ENCODE assay signal across 8 cellular contexts in genomic region chr9:105901514-105902109, GRCh38.
DNase-seq lines count a peak whose midpoint lies in the region; ATAC-seq, FAIRE-seq and TF ChIP-seq lines count a peak whose summit lies in the region.

No MANE protein-coding gene starts in this region.

- H3K4me1 Mint-ChIP-seq in natural killer cell, result no peaks in the 10 kb centered on the region

- H3K9ac ChIP-seq in endothelial cell of umbilical vein (replicated peaks; ENCODE audit: extremely low read depth, insufficient read depth, low read length), result no peak overlapping the region

- H3K27me3 Mint-ChIP-seq in natural killer cell (ENCODE audit: low read depth in 2 of 2), result peaks cover 7 to 8% of the 10 kb centered on the region in 2 donors

- no peak overlapping the region for H2AFZ ChIP-seq in endothelial cell of umbilical vein (ENCODE audit: low read depth, low read length)

- DNase-seq in Right ventricle myocardium inferior (ENCODE audit: missing footprints), result no peak
- DNase-seq in cardiac septum (ENCODE audit: low spot score), result no peak
- peak; percentile 80 for DNase-seq in NCI-H82 (lab: John Stamatoyannopoulos, UW)
- peak; percentile 10 for DNase-seq in endothelial cell of umbilical vein (ENCODE audit: low read depth, low spot score)
- DNase-seq in natural killer cell, result no peak
- no peak for DNase-seq in activated T-cell treated with anti-CD3 and anti-CD28 coated beads, Interleukin-2, amount 50 U/mL, for 48 hours
- no peak for DNase-seq in T-helper 9 cell

- no peaks in the 10 kb centered on the region for H3K36me3 Mint-ChIP-seq in natural killer cell

- no peak overlapping the region for H3K4me3 Mint-ChIP-seq in natural killer cell

- TF ChIP-seq CTCF in endothelial cell of umbilical vein (IDR thresholded peaks at IDR 0.05; ENCODE audit: extremely low read depth in 1 of 2, insufficient read depth in 1 of 2, low read depth in 1 of 2, low read length in 2 of 2) (peak; percentile 11 to 49), natural killer cell (IDR thresholded peaks at IDR 0.05) (peak; percentile 30)

- H3K9me3 ChIP-seq in endothelial cell of umbilical vein (replicated peaks; ENCODE audit: control insufficient read depth, insufficient read depth, low read length), result no peaks in the 10 kb centered on the region

- H3K9me3 Mint-ChIP-seq in natural killer cell, result peaks cover 0 to 2% of the 10 kb centered on the region in 2 donors

- CTCF ChIA-PET in endothelial cell of umbilical vein (lab: Charles Lee), result no interaction called here

- H3K4me2 ChIP-seq in endothelial cell of umbilical vein (ENCODE audit: insufficient read depth, low read length), result no peak overlapping the region

- intact Hi-C loops in Right ventricle myocardium inferior (cut with DNase I), result loop anchor here (1.0 to 5.0 kb wide), 2 partner anchors 961 to 1271 kb away; partner anchors contain the start of gene ZNF462
- intact Hi-C loops in cardiac septum (cut with DNase I), result loop anchor here (10.0 kb wide), 2 partner anchors 1033 to 1273 kb away; no protein-coding TSS in a partner anchor
- intact Hi-C loops in endothelial cell of umbilical vein (cut with micrococcal nuclease), result no loop called here
- intact Hi-C loops in natural killer cell (cut with micrococcal nuclease), result loop anchor here (5.0 kb wide), 1 partner anchor 1271 kb away; no protein-coding TSS in a partner anchor

- H3K27ac Mint-ChIP-seq in natural killer cell, result no peak overlapping the region

- FAIRE-seq in endothelial cell of umbilical vein (lab: Jason Lieb, UNC), result no peak

- H3K27me3 ChIP-seq in endothelial cell of umbilical vein (ENCODE audit: control insufficient read depth in 2 of 2, insufficient read depth in 2 of 2, low read length in 2 of 2), result no peaks in the 10 kb centered on the region

- POLR2A ChIA-PET in endothelial cell of umbilical vein (lab: Charles Lee), result no interaction called here

- BruUV-seq in endothelial cell of umbilical vein (replicated peaks; lab: Mats Ljungman, UMichigan), result no TSS peak

- no peak for TF ChIP-seq POLR2A in endothelial cell of umbilical vein (IDR thresholded peaks at IDR 0.05; ENCODE audit: low read depth, low read length)

- no peaks in the 10 kb centered on the region for H3K79me2 ChIP-seq in endothelial cell of umbilical vein (ENCODE audit: control insufficient read depth, insufficient read depth, low read length)

- no peaks in the 10 kb centered on the region for H3K36me3 ChIP-seq in endothelial cell of umbilical vein (ENCODE audit: control insufficient read depth in 2 of 2, extremely low read depth in 1 of 2, insufficient read depth in 2 of 2, low read length in 2 of 2)

- H3K9me1 ChIP-seq in endothelial cell of umbilical vein (replicated peaks; ENCODE audit: control insufficient read depth, extremely low read depth, insufficient read depth, low read length), result no peaks in the 10 kb centered on the region

- H4K20me1 ChIP-seq in endothelial cell of umbilical vein (replicated peaks; ENCODE audit: control insufficient read depth, extremely low read depth, insufficient read depth, low read length), result no peaks in the 10 kb centered on the region

- no peaks in the 10 kb centered on the region for H3K4me1 ChIP-seq in endothelial cell of umbilical vein (ENCODE audit: control insufficient read depth, extremely low read depth, insufficient read depth, low read length)

- H3K27ac ChIP-seq in endothelial cell of umbilical vein (ENCODE audit: insufficient read depth, low read depth, low read length), result no peak overlapping the region

- dilution Hi-C loops in endothelial cell of umbilical vein (cut with MboI; ENCODE audit: extremely low pct_ligation_motif_present, low sequenced_read_pairs), result no loop called here

- H3K4me3 ChIP-seq in endothelial cell of umbilical vein (replicated peaks in 1 of 3; ENCODE audit: insufficient read depth in 1 of 3, low read depth in 1 of 3, low read length in 3 of 3), result no peak overlapping the region

- ATAC-seq in Right ventricle myocardium inferior (peak; percentile 91), HG02884 (IDR thresholded peaks at IDR 0.05; ENCODE audit: unreplicated experiment) (peak; percentile 88), natural killer cell (peak; percentile 48 to 68 (median 49))

TF ChIP-seq in endothelial cell of umbilical vein, 7 proteins besides CTCF, POLR2A, EP300 and RAD21:
- no peak for TF ChIP-seq JUN (IDR thresholded peaks at IDR 0.05; ENCODE audit: borderline replicate concordance, insufficient read depth, insufficient read length, low read depth)
- TF ChIP-seq EZH2 (IDR thresholded peaks at IDR 0.05; ENCODE audit: borderline replicate concordance, low read depth, low read length, severe bottlenecking), result no peak
- no peak for TF ChIP-seq FOS (IDR thresholded peaks at IDR 0.05; ENCODE audit: borderline replicate concordance, insufficient read depth, low read length)
- TF ChIP-seq MYC (IDR thresholded peaks at IDR 0.05; ENCODE audit: low read depth, low read length), result no peak

Comparison
In these comparisons a context has a peak if more than half of its experiments do, and no peak if none do; other contexts are left out.
1. DNase-seq: peak in NCI-H82 (single experiment) and endothelial cell of umbilical vein (single experiment); none in Right ventricle myocardium inferior (single experiment), cardiac septum (single experiment), natural killer cell (single experiment), activated T-cell treated with anti-CD3 and anti-CD28 coated beads, Interleukin-2, amount 50 U/mL, for 48 hours (0 of 2) and T-helper 9 cell (single experiment).
2. Peak in every context shown above with its lines, with median percentiles within 50 percentile points of each other: ATAC-seq.